26 cellular contexts compared by ENCODE assay signal in the genomic region with DNA sequence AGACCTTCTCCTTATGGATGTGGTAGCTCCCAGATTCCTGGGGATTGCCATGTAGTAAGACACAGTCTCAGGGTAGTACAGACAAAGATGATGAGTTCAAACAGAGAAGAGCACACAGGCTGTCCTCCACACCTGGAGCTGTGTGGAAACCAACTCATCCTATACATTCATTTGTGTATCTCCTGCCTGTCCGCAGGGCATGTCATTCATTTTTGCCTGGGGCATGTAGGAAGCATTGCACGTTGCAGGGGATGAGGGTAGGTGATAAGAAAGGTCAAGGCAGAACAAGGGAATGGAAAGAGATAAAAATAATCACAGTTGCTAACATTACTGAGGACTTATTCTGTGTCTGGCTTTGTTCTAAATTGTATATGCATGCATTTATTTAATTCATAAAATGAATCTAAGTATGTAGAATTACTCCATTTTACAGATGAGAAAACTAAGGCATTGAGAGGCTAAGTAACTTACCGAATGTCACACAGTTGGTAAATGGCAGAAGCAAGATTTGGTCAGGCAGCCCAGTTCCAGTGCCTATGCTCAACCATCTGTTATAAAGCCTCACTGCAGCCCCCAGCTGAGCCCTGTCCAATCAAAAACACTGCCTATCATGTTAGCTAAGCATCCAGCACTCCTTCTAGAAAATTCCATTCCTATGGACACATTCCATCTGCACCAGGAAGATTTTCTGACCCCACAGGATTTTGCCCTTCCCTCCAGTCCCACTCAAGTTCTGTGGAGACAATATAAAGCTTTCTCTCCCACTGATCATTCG.
"Had no signal": no experiment of that assay in that cellular context is flagged by ENCODE, and none has a peak within 500 bp of the region (broad histone marks: within the 10 kb centered on the region; RNA-seq: fewer than 3 reads in every experiment).

No MANE protein-coding gene starts in this region.

- H3K4me1 ChIP-seq: esophagus squamous epithelium, spleen, tibial nerve, upper lobe of right lung had no signal

- H3K4me3 ChIP-seq: esophagus squamous epithelium, lung, mucosa of descending colon, ovary, psoas muscle, sigmoid colon, skin epidermis, spleen, thoracic aorta, tibial nerve, upper lobe of right lung, uterus had no signal

- H3K27me3 ChIP-seq: ovary, sigmoid colon, spleen, tibial nerve, upper lobe of right lung, uterus had no signal

- ATAC-seq: effector memory CD8-positive, alpha-beta T cell; left ventricle myocardium superior; mucosa of descending colon; psoas muscle; right cardiac atrium; stimulated activated naive B cell treated with anti-CD40 and anti-IgM and Interleukin-4, amounts not matched to agents 10 μg/mL and 1 μg/mL and 100 μg/mL, for 72 hours; upper lobe of right lung had no signal

- H3K27ac ChIP-seq: esophagus squamous epithelium, ovary, psoas muscle, sigmoid colon, skin epidermis, spleen, thoracic aorta, tibial nerve, upper lobe of right lung, uterus had no signal

- H3K9me3 ChIP-seq: esophagus squamous epithelium, mucosa of descending colon, ovary, psoas muscle, sigmoid colon, spleen, thoracic aorta, tibial nerve, upper lobe of right lung, uterus had no signal

- H3K36me3 ChIP-seq: esophagus squamous epithelium, ovary, sigmoid colon, spleen, thoracic aorta, tibial nerve, upper lobe of right lung, uterus had no signal

- DNase-seq: cortex of kidney; effector memory CD8-positive, alpha-beta T cell; erythroblast; esophagus squamous epithelium; hypothalamus; immature natural killer cell; islet precursor cell; kidney glomerular epithelial cell; left ventricle myocardium superior; mucosa of descending colon; naive B cell; occipital lobe; ovary; posterior cingulate gyrus; psoas muscle; right cardiac atrium; sigmoid colon; spleen; stimulated activated CD4-positive, alpha-beta T cell treated with anti-CD3 and anti-CD28 coated beads, Interleukin-4, amount 100 ng/mL, for 4 hours; stimulated activated naive B cell treated with anti-CD40 and anti-IgM and Interleukin-4, amounts not matched to agents 10 μg/mL and 1 μg/mL and 100 μg/mL, for 72 hours; upper lobe of right lung; uterus had no signal
